1 cellular context compared by ENCODE assay signal in the genomic region with DNA sequence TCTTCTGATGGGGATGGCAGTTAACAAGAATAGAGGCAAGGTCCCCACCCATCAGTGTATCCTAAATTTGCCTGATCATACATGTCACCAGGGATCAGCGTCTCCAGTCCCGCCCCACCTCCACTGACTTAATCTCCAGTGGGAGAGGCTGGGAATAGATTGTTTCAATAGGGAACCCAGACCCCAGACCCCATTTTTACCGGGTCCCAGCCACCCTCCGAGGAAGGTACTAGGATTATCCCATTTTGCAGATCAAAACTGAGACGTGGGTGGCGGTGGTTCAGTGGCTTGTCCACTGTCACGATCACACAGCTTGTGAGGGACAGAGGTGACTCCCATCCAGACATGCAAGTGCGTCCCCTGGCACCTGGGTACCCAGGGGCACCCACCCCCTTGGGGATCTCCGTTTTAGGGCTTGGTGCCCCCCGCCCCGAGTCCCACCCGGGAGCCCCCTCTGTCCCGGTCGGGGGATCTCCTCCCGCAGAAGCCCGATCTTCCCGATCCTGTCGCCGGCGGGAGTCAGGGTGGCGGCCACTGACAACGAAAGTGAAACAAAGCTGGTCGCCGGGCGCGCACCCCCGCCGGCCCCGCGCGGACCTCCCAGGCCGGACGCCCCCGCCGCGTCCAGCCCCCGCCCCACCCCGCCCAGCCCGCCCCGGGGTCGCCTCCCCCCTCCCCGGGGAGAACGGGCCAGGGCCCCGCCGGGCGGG.
TF ChIP-seq lines count a peak whose summit lies in the region.

No MANE protein-coding gene starts in this region.

TF ChIP-seq in neural cell, 6 proteins besides CTCF, POLR2A, EP300 and RAD21 (continued from another document):
- TF ChIP-seq EZH2 (IDR thresholded peaks at IDR 0.05; ENCODE audit: borderline replicate concordance, insufficient read depth, low read length, poor library complexity, severe bottlenecking) (no peak), TAF1 (IDR thresholded peaks at IDR 0.05; ENCODE audit: low read depth) (no peak)
